In genomic region chr11:112118176-112118575, GRCh38 we compare ENCODE assay signal across 15 cellular contexts. TPM values are rescaled to one million over a fixed set of nuclear protein-coding genes. Genes with fewer than 3 reads are reported as not detected.
DNase-seq lines count a peak whose midpoint lies in the region; ATAC-seq and TF ChIP-seq lines count a peak whose summit lies in the region.
"Had no signal": no experiment of that assay in that cellular context is flagged by ENCODE, and none has a peak within 500 bp of the region (broad histone marks: within the 10 kb centered on the region; RNA-seq: fewer than 3 reads in every experiment).

No MANE protein-coding gene starts in this region.

- no peaks in the 10 kb centered on the region for H3K27me3 ChIP-seq in endodermal cell (ENCODE audit: control insufficient read depth, insufficient read depth, low read length, poor library complexity, severe bottlenecking)
- H3K27me3 ChIP-seq: BLaER1, SJCRH30 had no signal

- no peak overlapping the region for H3K4me3 Mint-ChIP-seq in activated CD4-positive, alpha-beta memory T cell treated with anti-CD3 and anti-CD28 coated beads, Interleukin-2, amount 10 ng/mL, durations not matched to agents 7 days and 5 days
- no peak overlapping the region for H3K4me3 Mint-ChIP-seq in activated CD4-positive, alpha-beta memory T cell treated with anti-CD3 and anti-CD28 coated beads for 36 hours
- H3K4me3 Mint-ChIP-seq in activated T-helper 17 cell treated with anti-CD3 and anti-CD28 coated beads, Interleukin-2, amount 50 U/mL, for 72 hours, result no peak overlapping the region
- H3K4me3 Mint-ChIP-seq in endodermal cell, result no peak overlapping the region
- H3K4me3 Mint-ChIP-seq: CD8-positive, alpha-beta memory T cell had no signal

- peak; percentile 19 for DNase-seq in activated CD4-positive, alpha-beta memory T cell treated with anti-CD3 and anti-CD28 coated beads, Interleukin-2, amount 10 ng/mL, durations not matched to agents 7 days and 5 days
- no peak for DNase-seq in activated CD4-positive, alpha-beta memory T cell treated with anti-CD3 and anti-CD28 coated beads for 36 hours
- DNase-seq in NCI-H2171 (lab: John Stamatoyannopoulos, UW) (peak; percentile 17), endodermal cell (no peak), RKO (ENCODE audit: low spot score) (no peak)
- peak; percentile 17 for DNase-seq in stimulated activated naive CD8-positive, alpha-beta T cell treated with anti-CD3 and anti-CD28 coated beads, Interleukin-15, Interleukin-2, amounts not matched to agents 100 U/mL and 50 U/mL, for 24 hours
- DNase-seq: CD8-positive, alpha-beta memory T cell; H7; NCI-H1417 treated with DMSO at 0.1 percent for 48 hours; NCI-H2081 treated with DMSO at 0.1 percent for 48 hours; NCI-H226; NCI-H526 treated with DMSO at 0.1 percent for 48 hours; SJCRH30 had no signal

- H3K4me1 ChIP-seq in endodermal cell (ENCODE audit: control insufficient read depth, insufficient read depth, low read length), result no peaks in the 10 kb centered on the region

- H3K36me3 Mint-ChIP-seq in activated CD4-positive, alpha-beta memory T cell treated with anti-CD3 and anti-CD28 coated beads, Interleukin-2, amount 10 ng/mL, durations not matched to agents 7 days and 5 days (ENCODE audit: low read depth), result no peaks in the 10 kb centered on the region
- H3K36me3 Mint-ChIP-seq in activated CD4-positive, alpha-beta memory T cell treated with anti-CD3 and anti-CD28 coated beads for 36 hours, result no peaks in the 10 kb centered on the region
- H3K36me3 Mint-ChIP-seq in activated T-helper 17 cell treated with anti-CD3 and anti-CD28 coated beads, Interleukin-2, amount 50 U/mL, for 72 hours (ENCODE audit: low read depth), result no peaks in the 10 kb centered on the region
- H3K36me3 Mint-ChIP-seq in endodermal cell (ENCODE audit: low read depth), result no peaks in the 10 kb centered on the region

- H3K27ac Mint-ChIP-seq in activated CD4-positive, alpha-beta memory T cell treated with anti-CD3 and anti-CD28 coated beads, Interleukin-2, amount 10 ng/mL, durations not matched to agents 7 days and 5 days, result no peak overlapping the region
- no peak overlapping the region for H3K27ac Mint-ChIP-seq in activated CD4-positive, alpha-beta memory T cell treated with anti-CD3 and anti-CD28 coated beads for 36 hours
- no peak overlapping the region for H3K27ac Mint-ChIP-seq in activated T-helper 17 cell treated with anti-CD3 and anti-CD28 coated beads, Interleukin-2, amount 50 U/mL, for 72 hours
- no peak overlapping the region for H3K27ac Mint-ChIP-seq in endodermal cell
- H3K27ac Mint-ChIP-seq: CD8-positive, alpha-beta memory T cell had no signal

- H3K9me3 ChIP-seq in endodermal cell (ENCODE audit: control insufficient read depth, low read length), result no peaks in the 10 kb centered on the region
- H3K9me3 ChIP-seq: BLaER1, SJCRH30 had no signal

- WGBS in endodermal cell (ENCODE audit: insufficient coverage in 1 of 2, insufficient read length in 1 of 2), 2 experiments, result 90 to 100% methylated on average over 1 of the region's 2 CpGs

- H3K27ac ChIP-seq in endodermal cell (ENCODE audit: low read depth, low read length), result no peak overlapping the region
- H3K27ac ChIP-seq: BLaER1, SJCRH30 had no signal

- H3K9me3 Mint-ChIP-seq in activated CD4-positive, alpha-beta memory T cell treated with anti-CD3 and anti-CD28 coated beads, Interleukin-2, amount 10 ng/mL, durations not matched to agents 7 days and 5 days, result no peaks in the 10 kb centered on the region
- no peaks in the 10 kb centered on the region for H3K9me3 Mint-ChIP-seq in activated CD4-positive, alpha-beta memory T cell treated with anti-CD3 and anti-CD28 coated beads for 36 hours
- no peaks in the 10 kb centered on the region for H3K9me3 Mint-ChIP-seq in activated T-helper 17 cell treated with anti-CD3 and anti-CD28 coated beads, Interleukin-2, amount 50 U/mL, for 72 hours
- peaks cover 3% of the 10 kb centered on the region for H3K9me3 Mint-ChIP-seq in endodermal cell
- H3K9me3 Mint-ChIP-seq: CD8-positive, alpha-beta memory T cell had no signal

- CTCF ChIA-PET in activated CD4-positive, alpha-beta memory T cell treated with anti-CD3 and anti-CD28 coated beads, Interleukin-2, amount 10 ng/mL, durations not matched to agents 7 days and 5 days (lab: Charles Lee), result interaction anchor here (0.7 to 2.0 kb wide), 4 partner anchors 12 to 189 kb away, joined by 3 to 5 read pairs (median 4); partner anchors contain the start of gene BCO2
- CTCF ChIA-PET in activated CD4-positive, alpha-beta memory T cell treated with anti-CD3 and anti-CD28 coated beads for 36 hours (lab: Charles Lee), result no interaction called here

- H3K36me3 ChIP-seq in endodermal cell (ENCODE audit: control insufficient read depth, insufficient read depth, low read length), result no peaks in the 10 kb centered on the region
- H3K36me3 ChIP-seq: SJCRH30 had no signal

- H3K27me3 Mint-ChIP-seq in activated CD4-positive, alpha-beta memory T cell treated with anti-CD3 and anti-CD28 coated beads, Interleukin-2, amount 10 ng/mL, durations not matched to agents 7 days and 5 days, result no peaks in the 10 kb centered on the region
- H3K27me3 Mint-ChIP-seq in activated CD4-positive, alpha-beta memory T cell treated with anti-CD3 and anti-CD28 coated beads for 36 hours, result no peaks in the 10 kb centered on the region
- no peaks in the 10 kb centered on the region for H3K27me3 Mint-ChIP-seq in activated T-helper 17 cell treated with anti-CD3 and anti-CD28 coated beads, Interleukin-2, amount 50 U/mL, for 72 hours
- H3K27me3 Mint-ChIP-seq in endodermal cell (ENCODE audit: insufficient read depth), result no peaks in the 10 kb centered on the region

- intact Hi-C loops in activated CD4-positive, alpha-beta memory T cell treated with anti-CD3 and anti-CD28 coated beads for 36 hours (cut with micrococcal nuclease), result no loop called here

- TF ChIP-seq CTCF in endodermal cell (conservative IDR thresholded peaks at IDR 0.05), result no peak

- no peak overlapping the region for H3K4me3 ChIP-seq in endodermal cell (ENCODE audit: low read length)
- H3K4me3 ChIP-seq: BLaER1, SJCRH30 had no signal

- H3K9ac ChIP-seq in endodermal cell (ENCODE audit: extremely low read depth, low read length, poor library complexity, severe bottlenecking), result no peak overlapping the region
- H3K9ac ChIP-seq: BLaER1 had no signal

- POLR2A ChIA-PET in activated CD4-positive, alpha-beta memory T cell treated with anti-CD3 and anti-CD28 coated beads, Interleukin-2, amount 10 ng/mL, durations not matched to agents 7 days and 5 days (lab: Charles Lee), result no interaction called here
- POLR2A ChIA-PET in activated CD4-positive, alpha-beta memory T cell treated with anti-CD3 and anti-CD28 coated beads for 36 hours (lab: Charles Lee), result interaction anchor here (0.6 kb wide), 1 partner anchor 353 kb away, joined by 4 read pairs; no protein-coding TSS in a partner anchor

- ATAC-seq in activated T-helper 17 cell treated with anti-CD3 and anti-CD28 coated beads, Interleukin-2, amount 50 U/mL, for 72 hours (replicated peaks), result peak; percentile 37
- ATAC-seq in stimulated activated naive CD8-positive, alpha-beta T cell treated with anti-CD3 and anti-CD28 coated beads, Interleukin-15, Interleukin-2, amounts not matched to agents 100 U/mL and 50 U/mL, for 24 hours, result peak; percentile 58

- peaks cover 27% of the 10 kb centered on the region for H3K4me1 Mint-ChIP-seq in activated CD4-positive, alpha-beta memory T cell treated with anti-CD3 and anti-CD28 coated beads, Interleukin-2, amount 10 ng/mL, durations not matched to agents 7 days and 5 days
- peaks cover 10% of the 10 kb centered on the region for H3K4me1 Mint-ChIP-seq in activated CD4-positive, alpha-beta memory T cell treated with anti-CD3 and anti-CD28 coated beads for 36 hours (ENCODE audit: low read depth)
- H3K4me1 Mint-ChIP-seq in activated T-helper 17 cell treated with anti-CD3 and anti-CD28 coated beads, Interleukin-2, amount 50 U/mL, for 72 hours, result no peaks in the 10 kb centered on the region
- H3K4me1 Mint-ChIP-seq in endodermal cell, result no peaks in the 10 kb centered on the region

RNA-seq across cellular contexts. Expression of gene SDHD, which starts 31.5 kb away (rescaled TPM):
- total RNA-seq in activated CD4-positive, alpha-beta memory T cell treated with anti-CD3 and anti-CD28 coated beads, Interleukin-2, amount 10 ng/mL, durations not matched to agents 7 days and 5 days, result 10 to 100 TPM; 76.7 to 78.5 TPM
- 10 to 100 TPM; 72.7 to 91.6 TPM for total RNA-seq in activated CD4-positive, alpha-beta memory T cell treated with anti-CD3 and anti-CD28 coated beads for 36 hours
- 100 to 1,000 TPM in 1 of 2 donors, 10 to 100 TPM in 1; 75.4 to 101 TPM for total RNA-seq in activated T-helper 17 cell treated with anti-CD3 and anti-CD28 coated beads, Interleukin-2, amount 50 U/mL, for 72 hours
- 10 to 100 TPM; 57.6 to 64.8 TPM for total RNA-seq in endodermal cell
- polyA plus RNA-seq in endodermal cell (2013, experiment 1 of 2), result 68.0 TPM
- 66.8 TPM for polyA plus RNA-seq in endodermal cell (2013, experiment 2 of 2)

RNA-seq across cellular contexts. Expression of gene TIMM8B, which starts 31.6 kb away (rescaled TPM):
- 10 to 100 TPM; 38.9 to 40.0 TPM for total RNA-seq in activated CD4-positive, alpha-beta memory T cell treated with anti-CD3 and anti-CD28 coated beads, Interleukin-2, amount 10 ng/mL, durations not matched to agents 7 days and 5 days
- total RNA-seq in activated CD4-positive, alpha-beta memory T cell treated with anti-CD3 and anti-CD28 coated beads for 36 hours, result 10 to 100 TPM; 36.5 to 38.4 TPM
- 10 to 100 TPM; 26.6 to 42.6 TPM for total RNA-seq in activated T-helper 17 cell treated with anti-CD3 and anti-CD28 coated beads, Interleukin-2, amount 50 U/mL, for 72 hours
- 10 to 100 TPM; 65.1 to 71.3 TPM for total RNA-seq in endodermal cell
- 79.6 TPM for polyA plus RNA-seq in endodermal cell (2013, experiment 1 of 2)
- 83.0 TPM for polyA plus RNA-seq in endodermal cell (2013, experiment 2 of 2)

RNA-seq across cellular contexts. Expression of gene NKAPD1, which starts 44.1 kb away (rescaled TPM):
- total RNA-seq in activated CD4-positive, alpha-beta memory T cell treated with anti-CD3 and anti-CD28 coated beads, Interleukin-2, amount 10 ng/mL, durations not matched to agents 7 days and 5 days, result 10 to 100 TPM; 21.2 to 23.9 TPM
- 10 to 100 TPM; 17.5 to 19.4 TPM for total RNA-seq in activated CD4-positive, alpha-beta memory T cell treated with anti-CD3 and anti-CD28 coated beads for 36 hours
- total RNA-seq in activated T-helper 17 cell treated with anti-CD3 and anti-CD28 coated beads, Interleukin-2, amount 50 U/mL, for 72 hours, result 10 to 100 TPM; 19.7 to 20.2 TPM
- 10 to 100 TPM; 22.9 to 24.7 TPM for total RNA-seq in endodermal cell
- polyA plus RNA-seq in endodermal cell (2013, experiment 1 of 2), result 23.0 TPM
- polyA plus RNA-seq in endodermal cell (2013, experiment 2 of 2), result 22.6 TPM

RNA-seq across cellular contexts. Expression of gene PIH1D2, which starts 44.4 kb away (rescaled TPM):
- total RNA-seq in activated CD4-positive, alpha-beta memory T cell treated with anti-CD3 and anti-CD28 coated beads, Interleukin-2, amount 10 ng/mL, durations not matched to agents 7 days and 5 days, result under 1 TPM in 1 of 2 experiments, not detected in 1; 0.18 TPM
- total RNA-seq in activated CD4-positive, alpha-beta memory T cell treated with anti-CD3 and anti-CD28 coated beads for 36 hours, result under 1 TPM; 0.36 to 0.56 TPM
- under 1 TPM; 0.54 to 0.87 TPM for total RNA-seq in activated T-helper 17 cell treated with anti-CD3 and anti-CD28 coated beads, Interleukin-2, amount 50 U/mL, for 72 hours
- 1 to 10 TPM; 1.5 to 1.9 TPM for total RNA-seq in endodermal cell
- 4.2 TPM for polyA plus RNA-seq in endodermal cell (2013, experiment 1 of 2)
- 3.9 TPM for polyA plus RNA-seq in endodermal cell (2013, experiment 2 of 2)
- polyA plus RNA-seq: CD8-positive, alpha-beta memory T cell had no signal

RNA-seq across cellular contexts. Expression of gene IL18, which starts 45.7 kb away (rescaled TPM):
- total RNA-seq in activated CD4-positive, alpha-beta memory T cell treated with anti-CD3 and anti-CD28 coated beads, Interleukin-2, amount 10 ng/mL, durations not matched to agents 7 days and 5 days, result not detected
- not detected for total RNA-seq in activated CD4-positive, alpha-beta memory T cell treated with anti-CD3 and anti-CD28 coated beads for 36 hours
- total RNA-seq in activated T-helper 17 cell treated with anti-CD3 and anti-CD28 coated beads, Interleukin-2, amount 50 U/mL, for 72 hours, result not detected
- under 1 TPM in 1 of 2 donors, not detected in 1; 1.00 TPM for total RNA-seq in endodermal cell
- not detected for polyA plus RNA-seq in endodermal cell (2013, experiment 1 of 2)
- 0.29 TPM for polyA plus RNA-seq in endodermal cell (2013, experiment 2 of 2)
- total RNA-seq: CD8-positive, alpha-beta memory T cell; H7 had no signal
- polyA plus RNA-seq: CD8-positive, alpha-beta memory T cell had no signal

Comparison
In these comparisons a context has a peak if more than half of its experiments do, and no peak if none do; other contexts are left out.
1. DNase-seq: peak in activated CD4-positive, alpha-beta memory T cell treated with anti-CD3 and anti-CD28 coated beads, Interleukin-2, amount 10 ng/mL, durations not matched to agents 7 days and 5 days (single experiment), NCI-H2171 (single experiment) and stimulated activated naive CD8-positive, alpha-beta T cell treated with anti-CD3 and anti-CD28 coated beads, Interleukin-15, Interleukin-2, amounts not matched to agents 100 U/mL and 50 U/mL, for 24 hours (single experiment); none in activated CD4-positive, alpha-beta memory T cell treated with anti-CD3 and anti-CD28 coated beads for 36 hours (single experiment), endodermal cell (single experiment) and RKO (single experiment).